ENCODE assay signal across 8 cellular contexts in the genomic region with DNA sequence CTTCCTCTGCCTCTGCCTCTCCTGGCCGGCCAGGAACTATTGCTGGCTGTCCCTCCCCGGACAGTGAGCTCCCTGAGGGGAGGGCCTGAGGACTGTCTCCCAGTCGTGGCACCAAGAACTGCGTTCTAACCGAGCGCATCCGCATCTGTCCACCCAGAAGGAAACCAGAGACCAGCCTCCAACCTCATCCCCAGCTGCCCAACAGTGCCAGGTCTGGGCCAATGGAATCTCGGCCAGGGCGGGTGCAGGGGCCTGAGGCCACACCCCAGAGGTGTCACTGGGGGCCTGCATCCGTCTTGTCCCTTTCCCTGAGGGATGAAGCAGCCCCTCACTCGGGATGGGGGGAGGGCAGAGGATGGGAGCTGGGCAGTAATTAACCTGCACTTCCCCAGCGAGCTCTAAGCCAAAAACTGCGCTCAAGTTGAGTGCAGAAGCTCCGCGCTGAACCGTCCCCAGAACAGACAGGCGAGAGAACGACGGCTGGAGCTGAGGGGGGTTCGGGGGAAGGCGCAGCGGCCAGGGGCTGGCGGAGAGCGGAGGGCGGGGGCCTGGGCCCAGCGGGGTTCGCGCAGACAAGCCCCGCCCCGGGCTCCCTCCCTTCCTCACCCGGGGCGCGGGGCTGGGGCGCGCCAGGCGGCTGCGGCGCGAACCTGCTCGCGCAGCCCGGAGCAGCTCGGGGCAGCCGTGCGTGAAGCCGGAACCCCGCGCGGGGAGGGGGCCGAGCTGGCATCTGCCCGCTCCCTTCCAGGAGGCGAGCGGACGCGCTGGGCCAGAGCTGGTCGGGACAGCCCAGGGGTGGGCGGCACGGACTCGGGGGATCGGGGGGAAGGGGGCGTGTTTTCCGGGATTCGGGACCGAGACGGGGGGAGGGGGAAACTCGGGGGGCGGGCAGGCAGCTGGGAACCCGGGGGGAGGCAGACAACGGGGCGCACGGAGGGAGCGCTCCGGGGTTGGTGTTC. TPM values are rescaled to one million over a fixed set of nuclear protein-coding genes. Genes with fewer than 3 reads are reported as not detected.
DNase-seq lines count a peak whose midpoint lies in the region; ATAC-seq, FAIRE-seq and TF ChIP-seq lines count a peak whose summit lies in the region.

No MANE protein-coding gene starts in this region.

- peak overlapping the region; percentile 87 for H2AFZ ChIP-seq in mammary epithelial cell (ENCODE audit: low read depth, low read length)

- in situ Hi-C loops in GM13976 (cut with MboI; ENCODE audit: low sequenced_read_pairs, unreplicated experiment), result no loop called here
- in situ Hi-C loops in mammary epithelial cell (cut with MboI; ENCODE audit: low sequenced_read_pairs in 2 of 2), result no loop called here

- dilution Hi-C loops in mammary epithelial cell (cut with HindIII; ENCODE audit: low sequenced_read_pairs), result no loop called here

- H3K27me3 ChIP-seq in WERI-Rb-1 (ENCODE audit: insufficient read depth, low read depth, severe bottlenecking), result no peaks in the 10 kb centered on the region
- H3K27me3 ChIP-seq in mammary epithelial cell (ENCODE audit: insufficient read depth, low read length), result no peaks in the 10 kb centered on the region
- no peaks in the 10 kb centered on the region for H3K27me3 ChIP-seq in small intestine (ENCODE audit: control insufficient read depth in 2 of 2, insufficient read depth in 2 of 2, low read length in 2 of 2)

- H3K4me1 ChIP-seq in mammary epithelial cell (ENCODE audit: insufficient read depth, low read length) (peaks cover 37% of the 10 kb centered on the region), small intestine (ENCODE audit: control insufficient read depth in 2 of 2, insufficient read depth in 1 of 2, low read depth in 1 of 2, low read length in 1 of 2) (peaks cover 0 to 6% of the 10 kb centered on the region in 2 donors)

- H3K36me3 ChIP-seq in WERI-Rb-1 (no peaks in the 10 kb centered on the region), mammary epithelial cell (ENCODE audit: insufficient read depth, low read length) (no peaks in the 10 kb centered on the region), small intestine (ENCODE audit: control insufficient read depth in 2 of 2, insufficient read depth in 2 of 2, low read length in 2 of 2) (no peaks in the 10 kb centered on the region)

- no peaks in the 10 kb centered on the region for H4K20me1 ChIP-seq in mammary epithelial cell (ENCODE audit: insufficient read depth, low read length)

- peaks cover 37% of the 10 kb centered on the region for H3K79me2 ChIP-seq in mammary epithelial cell (ENCODE audit: insufficient read depth, low read length)

- H3K9me3 ChIP-seq in WERI-Rb-1 (ENCODE audit: severe bottlenecking), result no peaks in the 10 kb centered on the region
- no peaks in the 10 kb centered on the region for H3K9me3 ChIP-seq in mammary epithelial cell (replicated peaks; ENCODE audit: insufficient read depth, low read length)
- no peaks in the 10 kb centered on the region for H3K9me3 ChIP-seq in small intestine (ENCODE audit: control insufficient read depth, low read depth)

- ATAC-seq in HG02763 (IDR thresholded peaks at IDR 0.05; ENCODE audit: unreplicated experiment), result peak; percentile 40

- FAIRE-seq in small intestine (lab: Jason Lieb, UNC), result no peak

- H3K4me3 ChIP-seq in WERI-Rb-1 (ENCODE audit: low read depth, low read length) (peak overlapping the region; percentile 77), mammary epithelial cell (replicated peaks in 1 of 3; ENCODE audit: insufficient read depth in 1 of 3, low read depth in 2 of 3, low read length in 3 of 3) (peak overlapping the region; percentile 48 to 85 (median 75)), small intestine (ENCODE audit: low read depth in 1 of 2, low read length in 2 of 2) (peak overlapping the region; percentile 88 to 91)

- peak; percentile 19 for TF ChIP-seq CTCF in GM13976 (IDR thresholded peaks at IDR 0.05; ENCODE audit: borderline replicate concordance, control extremely low read depth, extremely low read depth, insufficient read depth, missing control alignments)
- 0 out of 2 replicates have a peak, but pooled peaks have one; percentile 12 for TF ChIP-seq CTCF in WERI-Rb-1 (IDR thresholded peaks at IDR 0.05; ENCODE audit: low read depth, low read length)
- no peak for TF ChIP-seq CTCF in mammary epithelial cell (conservative IDR thresholded peaks at IDR 0.05 in 1 of 2, IDR thresholded peaks at IDR 0.05 in 1 of 2; ENCODE audit: extremely low read depth in 1 of 2, insufficient read depth in 1 of 2, low read depth in 1 of 2, low read length in 2 of 2)

- WGBS in mammary epithelial cell (ENCODE audit: low coverage, missing lambda C conversion rate), result 7% methylated on average over 7 of the region's 73 CpGs
- 2 to 6% (median 3%) methylated on average over 35 to 73 of the region's 73 CpGs for WGBS in small intestine, 3 donors

- peak overlapping the region; percentile 87 for H3K4me2 ChIP-seq in mammary epithelial cell (ENCODE audit: insufficient read depth, low read depth, low read length)

- H3K27ac ChIP-seq in WERI-Rb-1 (peak overlapping the region; percentile 64), mammary epithelial cell (ENCODE audit: insufficient read depth, low read depth, low read length) (peak overlapping the region; percentile 60), small intestine (ENCODE audit: low read depth in 1 of 2, low read length in 1 of 2) (peak overlapping the region; percentile 70 to 83)

- BruUV-seq in mammary epithelial cell (replicated peaks; lab: Mats Ljungman, UMichigan), result no TSS peak

- H3K9ac ChIP-seq in mammary epithelial cell (ENCODE audit: insufficient read depth, low read length), result peak overlapping the region; percentile 38

- intact Hi-C loops in mammary epithelial cell (cut with micrococcal nuclease), result loop anchor here (1.0 to 5.0 kb wide), 4 partner anchors 28 to 53 kb away; a partner anchor contains a TSS

- CTCF ChIA-PET in mammary epithelial cell (lab: Charles Lee; ENCODE audit: low non-redundant PET), result interaction anchor here (0.6 to 0.7 kb wide), 4 partner anchors 21 to 260 kb away, joined by 3 to 4 read pairs (median 4); no protein-coding TSS in a partner anchor

- DNase-seq in GM13976 (ENCODE audit: low spot score) (peak; percentile 95), NCI-H2081 (lab: John Stamatoyannopoulos, UW) (peak; percentile 89 to 91), WERI-Rb-1 (peak; percentile 92), mammary epithelial cell (peak; percentile 80), iPS-NIHi7 (ENCODE audit: extremely low spot score) (peak; percentile 83), small intestine (peak; percentile 49), NCI-H187 (lab: John Stamatoyannopoulos, UW) (no peak)

RNA-seq across cellular contexts. Expression of a gene that starts 1.4 kb away (rescaled TPM):
- total RNA-seq in mammary epithelial cell, result 10 to 100 TPM; 25.9 to 29.0 TPM
- polyA plus RNA-seq in mammary epithelial cell, result 10.9 TPM
- 10.8 TPM for polyA minus RNA-seq in mammary epithelial cell
- 10 to 100 TPM; 11.5 to 34.3 (median 19.9) TPM for polyA plus RNA-seq in small intestine

RNA-seq across cellular contexts. Expression of a gene that starts 13.2 kb away (rescaled TPM):
- total RNA-seq in mammary epithelial cell, result not detected
- polyA plus RNA-seq in mammary epithelial cell (not detected), small intestine (10 to 100 TPM; 12.2 to 51.3 (median 13.9) TPM)
- not detected for polyA minus RNA-seq in mammary epithelial cell

RNA-seq across cellular contexts. Expression of a gene that starts 45.7 kb away (rescaled TPM):
- 1 to 10 TPM; 1.3 to 4.8 TPM for total RNA-seq in mammary epithelial cell
- 2.2 TPM for polyA plus RNA-seq in mammary epithelial cell
- not detected for polyA minus RNA-seq in mammary epithelial cell
- 1 to 10 TPM; 1.1 to 4.2 (median 4.0) TPM for polyA plus RNA-seq in small intestine

RNA-seq across cellular contexts. Expression of a gene that starts 46.6 kb away (rescaled TPM):
- total RNA-seq in mammary epithelial cell, result 1 to 10 TPM; 1.5 to 1.7 TPM
- polyA plus RNA-seq in mammary epithelial cell, result 0.25 TPM
- not detected for polyA minus RNA-seq in mammary epithelial cell
- polyA plus RNA-seq in small intestine, result 1 to 10 TPM in 1 of 3 donors, under 1 TPM in 1, not detected in 1; 0.89 to 1.6 TPM

RNA-seq across cellular contexts. Expression of a gene that starts 53.5 kb away (rescaled TPM):
- total RNA-seq in mammary epithelial cell, result 100 to 1,000 TPM in 1 of 2 donors, 10 to 100 TPM in 1; 59.7 to 175 TPM
- 485 TPM for polyA plus RNA-seq in mammary epithelial cell
- polyA minus RNA-seq in mammary epithelial cell, result 153 TPM
- polyA plus RNA-seq in small intestine, result 100 to 1,000 TPM; 166 to 256 (median 216) TPM

Comparison
In these comparisons a context has a peak if more than half of its experiments do, and no peak if none do; other contexts are left out.
1. DNase-seq: peak in GM13976 (single experiment), NCI-H2081 (2 of 2), WERI-Rb-1 (single experiment), mammary epithelial cell (single experiment), iPS-NIHi7 (single experiment) and small intestine (single experiment); none in NCI-H187 (0 of 2).
2. CTCF ChIP-seq: peak in GM13976 (single experiment) and WERI-Rb-1 (single experiment); none in mammary epithelial cell (0 of 2).
3. RNA of a gene that starts 13.2 kb away (polyA plus RNA-seq): 12.2 to 51.3 TPM in small intestine; not detected in mammary epithelial cell (single experiment); every median in the first group is over 10 times any median in the second.
4. Peak in every context shown above with its lines, with median percentiles within 50 percentile points of each other: H3K27ac ChIP-seq and H3K4me3 ChIP-seq.